ENCODE assay signal across 23 cellular contexts in the genomic region with DNA sequence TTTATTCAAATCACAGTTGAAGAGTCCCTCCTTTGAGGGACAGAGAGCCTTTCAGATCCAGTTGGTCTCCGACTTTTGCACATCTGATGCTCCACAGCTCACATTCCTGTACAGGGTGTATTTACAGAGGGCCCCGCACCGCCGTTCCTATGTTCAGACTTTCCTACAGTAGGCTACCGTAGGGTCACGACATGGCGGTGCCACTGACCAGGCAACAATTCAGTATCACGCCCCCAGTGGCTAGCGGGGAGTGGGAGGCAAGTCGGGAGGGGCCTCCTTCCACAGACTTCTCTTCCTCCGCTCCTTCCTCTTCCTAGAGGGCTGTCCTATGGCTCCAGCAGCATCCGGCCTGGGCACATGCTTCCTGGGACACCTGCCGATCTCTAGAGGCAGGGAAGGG. TPM values are rescaled to one million over a fixed set of nuclear protein-coding genes. Genes with fewer than 3 reads are reported as not detected.
"Had no signal": no experiment of that assay in that cellular context is flagged by ENCODE, and none has a peak within 500 bp of the region (broad histone marks: within the 10 kb centered on the region; RNA-seq: fewer than 3 reads in every experiment).

No MANE protein-coding gene starts in this region.

- H3K4me3 ChIP-seq: neural progenitor cell, pancreas, right atrium auricular region, smooth muscle cell, spleen, suprapubic skin, tibial artery, transverse colon, upper lobe of right lung, uterus had no signal

- H2AFZ ChIP-seq: neural progenitor cell had no signal

- H3K36me3 ChIP-seq: neural progenitor cell, neutrophil, pancreas, prostate gland, right atrium auricular region, spleen, suprapubic skin, tibial artery, transverse colon, upper lobe of right lung, uterus had no signal

- H3K27me3 ChIP-seq: right atrium auricular region, testis, uterus had no signal

- H3K9ac ChIP-seq: neural progenitor cell had no signal

- H3K4me1 ChIP-seq: pancreas, prostate gland, right atrium auricular region, spleen, suprapubic skin, testis, tibial artery, upper lobe of right lung, uterus had no signal

- ATAC-seq: naive thymus-derived CD4-positive, alpha-beta T cell; natural killer cell; stimulated activated memory B cell treated with anti-CD40 and anti-IgM and Interleukin-4, amounts not matched to agents 10 μg/mL and 1 μg/mL and 100 μg/mL, for 72 hours had no signal

- H3K4me2 ChIP-seq: neural progenitor cell, smooth muscle cell had no signal

- DNase-seq: naive thymus-derived CD4-positive, alpha-beta T cell; natural killer cell; spleen; stimulated activated CD4-positive, alpha-beta T cell treated with anti-CD3 and anti-CD28 coated beads, Interleukin-12 subunit alpha, Interleukin-12 subunit beta, amount 100 ng/mL, for 4 hours; stimulated activated CD4-positive, alpha-beta T cell treated with anti-CD3 and anti-CD28 coated beads, Interleukin-1b, Interleukin-23, amount 100 ng/mL, for 48 hours; stimulated activated CD4-positive, alpha-beta T cell treated with anti-CD3 and anti-CD28 coated beads, Interleukin-4, amount 100 ng/mL, for 1 hour; stimulated activated CD4-positive, alpha-beta T cell treated with anti-CD3 and anti-CD28 coated beads, Interleukin-4, amount 100 ng/mL, for 4 hours; stimulated activated CD8-positive, alpha-beta memory T cell treated with anti-CD3 and anti-CD28 coated beads, Interleukin-4, amount 100 ng/mL, for 48 hours; stimulated activated naive CD4-positive, alpha-beta T cell; testis; tibial artery; transverse colon; upper lobe of right lung; uterus had no signal

- H3K27ac ChIP-seq: neural progenitor cell, neutrophil, pancreas, prostate gland, right atrium auricular region, skin epidermis, spleen, suprapubic skin, testis, tibial artery, transverse colon, upper lobe of right lung, uterus had no signal

- FAIRE-seq: pancreas had no signal

- H3K9me3 ChIP-seq: neutrophil, pancreas, prostate gland, right atrium auricular region, spleen, suprapubic skin, testis, tibial artery, transverse colon, upper lobe of right lung, uterus had no signal

RNA-seq across cellular contexts. Expression of a gene that starts 40.6 kb away (rescaled TPM):
- total RNA-seq: naive thymus-derived CD4-positive, alpha-beta T cell; natural killer cell; spleen; upper lobe of right lung had no signal
- polyA plus RNA-seq: naive thymus-derived CD4-positive, alpha-beta T cell had no signal
